In the genomic region with DNA sequence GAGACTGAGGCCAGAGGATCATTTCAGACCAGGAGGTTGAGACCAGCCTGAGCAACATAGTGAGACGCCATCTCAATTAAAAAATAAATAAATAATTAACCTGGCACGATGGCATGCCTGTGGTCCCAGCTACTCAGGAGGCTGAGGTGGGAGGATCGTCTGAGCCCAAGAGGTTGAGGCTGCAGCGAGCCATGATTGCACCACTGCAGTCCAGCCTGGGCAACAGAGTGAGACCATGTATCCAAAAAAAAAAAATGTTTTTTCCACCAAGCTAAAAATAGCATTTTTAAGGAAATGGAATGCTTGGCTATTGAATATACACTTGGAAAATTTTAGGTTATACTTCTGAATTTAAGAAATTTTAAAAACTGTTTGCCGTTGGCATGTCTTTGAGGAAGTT, we compare ENCODE assay signal across 32 cellular contexts. TPM values are rescaled to one million over a fixed set of nuclear protein-coding genes. Genes with fewer than 3 reads are reported as not detected.
DNase-seq lines count a peak whose midpoint lies in the region; ATAC-seq and TF ChIP-seq lines count a peak whose summit lies in the region.
"Had no signal": no experiment of that assay in that cellular context is flagged by ENCODE, and none has a peak within 500 bp of the region (broad histone marks: within the 10 kb centered on the region; RNA-seq: fewer than 3 reads in every experiment).

No MANE protein-coding gene starts in this region.

- H3K9me3 ChIP-seq in Loucy (ENCODE audit: insufficient read depth, low read depth, low read length) (no peaks in the 10 kb centered on the region), skeletal muscle tissue (ENCODE audit: control insufficient read depth in 3 of 3, low read length in 3 of 3) (no peaks in the 10 kb centered on the region)
- H3K9me3 ChIP-seq: ascending aorta, colonic mucosa, MG63, stomach, tibial artery had no signal

- H3K4me2 ChIP-seq in Loucy (ENCODE audit: low read depth, low read length, poor library complexity, severe bottlenecking): peak overlapping the region; percentile 74

- no peak overlapping the region for H3K4me3 ChIP-seq in Loucy (ENCODE audit: low read length, poor library complexity, severe bottlenecking)
- H3K4me3 ChIP-seq in skeletal muscle tissue (ENCODE audit: low read length in 3 of 3): no peak overlapping the region
- H3K4me3 ChIP-seq: ascending aorta, cardiac muscle cell, colonic mucosa, MG63, neural progenitor cell, stomach, tibial artery had no signal

- no peak for ATAC-seq in activated CD8-positive, alpha-beta memory T cell treated with anti-CD3 and anti-CD28 coated beads, Interleukin-2, amount 10 ng/mL, durations not matched to agents 7 days and 5 days
- no peak for ATAC-seq in activated T-helper 17 cell treated with anti-CD3 and anti-CD28 coated beads, Interleukin-2, amount 50 U/mL, for 72 hours (replicated peaks)
- ATAC-seq in activated CD4-positive, CD25-positive, alpha-beta regulatory T cell treated with anti-CD3 and anti-CD28 coated beads, Interleukin-2, amount 50 U/mL, for 24 hours: no peak
- ATAC-seq: left lobe of liver, PC-3 had no signal

- no peak overlapping the region for H2AFZ ChIP-seq in Loucy (ENCODE audit: low read length)
- H2AFZ ChIP-seq: neural progenitor cell had no signal

- peaks cover 40% of the 10 kb centered on the region for H3K4me1 ChIP-seq in Loucy (ENCODE audit: insufficient read depth, low read length, poor library complexity, severe bottlenecking)
- no peaks in the 10 kb centered on the region for H3K4me1 ChIP-seq in skeletal muscle tissue (ENCODE audit: control insufficient read depth in 3 of 3, insufficient read depth in 3 of 3, low read length in 3 of 3)
- H3K4me1 ChIP-seq: ascending aorta, colonic mucosa had no signal

- peaks cover 87% of the 10 kb centered on the region for H3K4me1 Mint-ChIP-seq in activated CD8-positive, alpha-beta memory T cell treated with anti-CD3 and anti-CD28 coated beads, Interleukin-2, amount 10 ng/mL, durations not matched to agents 7 days and 5 days
- H3K4me1 Mint-ChIP-seq in activated T-helper 17 cell treated with anti-CD3 and anti-CD28 coated beads, Interleukin-2, amount 50 U/mL, for 72 hours: peaks cover 11% of the 10 kb centered on the region

- H3K27me3 ChIP-seq in Loucy (ENCODE audit: insufficient read depth, low read length, poor library complexity, severe bottlenecking): no peaks in the 10 kb centered on the region
- H3K27me3 ChIP-seq in skeletal muscle tissue (ENCODE audit: control insufficient read depth in 3 of 3, insufficient read depth in 3 of 3, low read length in 3 of 3): peaks cover 0 to 5% (median 0%) of the 10 kb centered on the region in 3 donors
- H3K27me3 ChIP-seq: ascending aorta, cardiac muscle cell, colonic mucosa, MG63, neural progenitor cell, stomach, tibial artery had no signal

- H3K36me3 ChIP-seq in Loucy (ENCODE audit: insufficient read depth, low read length): peaks cover 29% of the 10 kb centered on the region; the same call in 1 of the 2 replicates
- H3K36me3 ChIP-seq in skeletal muscle tissue (ENCODE audit: control insufficient read depth in 3 of 3, insufficient read depth in 3 of 3, low read length in 3 of 3): peaks cover 0 to 4% (median 2%) of the 10 kb centered on the region in 3 donors
- H3K36me3 ChIP-seq: cardiac muscle cell, colonic mucosa, neural progenitor cell had no signal

- H3K27ac Mint-ChIP-seq in activated CD8-positive, alpha-beta memory T cell treated with anti-CD3 and anti-CD28 coated beads, Interleukin-2, amount 10 ng/mL, durations not matched to agents 7 days and 5 days: peak overlapping the region; percentile 87
- peak overlapping the region; percentile 68 for H3K27ac Mint-ChIP-seq in activated T-helper 17 cell treated with anti-CD3 and anti-CD28 coated beads, Interleukin-2, amount 50 U/mL, for 72 hours
- H3K27ac Mint-ChIP-seq: activated CD4-positive, alpha-beta T cell treated with anti-CD3 and anti-CD28 coated beads, Interleukin-2, amount 10 ng/mL, durations not matched to agents 7 days and 5 days; memory B cell; neural progenitor cell had no signal

- CTCF ChIA-PET in activated CD8-positive, alpha-beta memory T cell treated with anti-CD3 and anti-CD28 coated beads, Interleukin-2, amount 10 ng/mL, durations not matched to agents 7 days and 5 days (lab: Charles Lee): interaction anchor here (0.6 to 6.6 kb wide), 14 partner anchors 8 to 194 kb away, joined by 3 to 67 read pairs (median 4); no protein-coding TSS in a partner anchor

- peak overlapping the region; percentile 41 for H3K4me3 Mint-ChIP-seq in activated CD8-positive, alpha-beta memory T cell treated with anti-CD3 and anti-CD28 coated beads, Interleukin-2, amount 10 ng/mL, durations not matched to agents 7 days and 5 days
- H3K4me3 Mint-ChIP-seq in activated T-helper 17 cell treated with anti-CD3 and anti-CD28 coated beads, Interleukin-2, amount 50 U/mL, for 72 hours: peak overlapping the region; percentile 32
- H3K4me3 Mint-ChIP-seq: activated CD4-positive, alpha-beta T cell treated with anti-CD3 and anti-CD28 coated beads, Interleukin-2, amount 10 ng/mL, durations not matched to agents 7 days and 5 days; memory B cell; neural progenitor cell had no signal

- no peaks in the 10 kb centered on the region for H4K20me1 ChIP-seq in Loucy (ENCODE audit: insufficient read depth, low read length, poor library complexity, severe bottlenecking)

- H3K9ac ChIP-seq in Loucy (ENCODE audit: low read depth, low read length, poor library complexity, severe bottlenecking): no peak overlapping the region
- H3K9ac ChIP-seq in skeletal muscle tissue (ENCODE audit: low read depth in 1 of 3, low read length in 3 of 3): no peak overlapping the region
- H3K9ac ChIP-seq: neural progenitor cell, parathyroid adenoma had no signal

- H3F3A ChIP-seq in Loucy (ENCODE audit: low read depth): peaks cover 8% of the 10 kb centered on the region; the same call in 1 of the 2 replicates

- peak overlapping the region; percentile 23 for H3K27ac ChIP-seq in skeletal muscle tissue (ENCODE audit: low read depth, low read length)
- H3K27ac ChIP-seq: ascending aorta, cardiac muscle cell, colonic mucosa, neural progenitor cell, parathyroid adenoma, tibial artery, WERI-Rb-1 had no signal

- DNase-seq in activated CD8-positive, alpha-beta memory T cell treated with anti-CD3 and anti-CD28 coated beads, Interleukin-2, amount 10 ng/mL, durations not matched to agents 7 days and 5 days: peak; percentile 37
- DNase-seq in activated CD8-positive, alpha-beta memory T cell treated with anti-CD3 and anti-CD28 coated beads, Interleukin-2, amount 50 U/mL, for 4 hours: no peak
- DNase-seq in superior temporal gyrus (ENCODE audit: extremely low spot score) (no peak), activated gamma-delta T cell treated with Interleukin-2 at 50 U/mL for 16 hours (no peak)
- DNase-seq: activated CD4-positive, alpha-beta T cell treated with anti-CD3 and anti-CD28 coated beads, Interleukin-2, amount 10 ng/mL, durations not matched to agents 7 days and 5 days; activated CD8-positive, alpha-beta memory T cell treated with anti-CD3 and anti-CD28 coated beads, Interleukin-2, amount 50 U/mL, for 48 hours; activated effector memory CD4-positive, alpha-beta T cell treated with anti-CD3 and anti-CD28 coated beads, Interleukin-2, amount 50 U/mL, for 16 hours; AML-193; CD4-positive, CD25-positive, alpha-beta regulatory T cell; colonic mucosa; effector CD8-positive, alpha-beta T cell; MG63; NCI-H1105 treated with DMSO at 0.1 percent for 48 hours; NCI-H2029; NCI-H524; PC-3; retina; stimulated activated CD4-positive, alpha-beta T cell treated with anti-CD3 and anti-CD28 coated beads, Interleukin-2, amount 100 ng/mL, for 24 hours; stomach; T1000; tibial artery; WERI-Rb-1 had no signal

- TF ChIP-seq CTCF in Loucy (conservative IDR thresholded peaks at IDR 0.05; ENCODE audit: low read length): no peak

- no peaks in the 10 kb centered on the region; the same call in 1 of the 2 replicates for H3K79me2 ChIP-seq in Loucy (ENCODE audit: insufficient read depth, low read length)
- H3K79me2 ChIP-seq: parathyroid adenoma had no signal

- H3K36me3 Mint-ChIP-seq in activated CD8-positive, alpha-beta memory T cell treated with anti-CD3 and anti-CD28 coated beads, Interleukin-2, amount 10 ng/mL, durations not matched to agents 7 days and 5 days: peaks cover 36% of the 10 kb centered on the region
- no peaks in the 10 kb centered on the region for H3K36me3 Mint-ChIP-seq in activated T-helper 17 cell treated with anti-CD3 and anti-CD28 coated beads, Interleukin-2, amount 50 U/mL, for 72 hours (ENCODE audit: low read depth)
- H3K36me3 Mint-ChIP-seq: memory B cell had no signal

- no peaks in the 10 kb centered on the region for H3K9me2 ChIP-seq in Loucy (replicated peaks; ENCODE audit: low read depth, low read length)

- H3K27me3 Mint-ChIP-seq in activated CD8-positive, alpha-beta memory T cell treated with anti-CD3 and anti-CD28 coated beads, Interleukin-2, amount 10 ng/mL, durations not matched to agents 7 days and 5 days: no peaks in the 10 kb centered on the region
- H3K27me3 Mint-ChIP-seq in activated T-helper 17 cell treated with anti-CD3 and anti-CD28 coated beads, Interleukin-2, amount 50 U/mL, for 72 hours: no peaks in the 10 kb centered on the region
- H3K27me3 Mint-ChIP-seq: activated CD4-positive, alpha-beta T cell treated with anti-CD3 and anti-CD28 coated beads, Interleukin-2, amount 10 ng/mL, durations not matched to agents 7 days and 5 days had no signal

- H3K9me3 Mint-ChIP-seq in activated CD8-positive, alpha-beta memory T cell treated with anti-CD3 and anti-CD28 coated beads, Interleukin-2, amount 10 ng/mL, durations not matched to agents 7 days and 5 days (ENCODE audit: low read depth): no peaks in the 10 kb centered on the region
- H3K9me3 Mint-ChIP-seq in activated T-helper 17 cell treated with anti-CD3 and anti-CD28 coated beads, Interleukin-2, amount 50 U/mL, for 72 hours: no peaks in the 10 kb centered on the region
- H3K9me3 Mint-ChIP-seq: activated CD4-positive, alpha-beta T cell treated with anti-CD3 and anti-CD28 coated beads, Interleukin-2, amount 10 ng/mL, durations not matched to agents 7 days and 5 days; memory B cell; neural progenitor cell had no signal

RNA-seq across cellular contexts. Expression of gene F2R, which starts 20.8 kb away (rescaled TPM):
- 10 to 100 TPM; 39.7 to 44.7 TPM for total RNA-seq in activated CD8-positive, alpha-beta memory T cell treated with anti-CD3 and anti-CD28 coated beads, Interleukin-2, amount 10 ng/mL, durations not matched to agents 7 days and 5 days
- 10 to 100 TPM in 1 of 2 donors, 1 to 10 TPM in 1; 9.4 to 33.4 TPM for total RNA-seq in activated T-helper 17 cell treated with anti-CD3 and anti-CD28 coated beads, Interleukin-2, amount 50 U/mL, for 72 hours
- total RNA-seq in skeletal muscle tissue: 13.0 TPM
